In the genomic region with DNA sequence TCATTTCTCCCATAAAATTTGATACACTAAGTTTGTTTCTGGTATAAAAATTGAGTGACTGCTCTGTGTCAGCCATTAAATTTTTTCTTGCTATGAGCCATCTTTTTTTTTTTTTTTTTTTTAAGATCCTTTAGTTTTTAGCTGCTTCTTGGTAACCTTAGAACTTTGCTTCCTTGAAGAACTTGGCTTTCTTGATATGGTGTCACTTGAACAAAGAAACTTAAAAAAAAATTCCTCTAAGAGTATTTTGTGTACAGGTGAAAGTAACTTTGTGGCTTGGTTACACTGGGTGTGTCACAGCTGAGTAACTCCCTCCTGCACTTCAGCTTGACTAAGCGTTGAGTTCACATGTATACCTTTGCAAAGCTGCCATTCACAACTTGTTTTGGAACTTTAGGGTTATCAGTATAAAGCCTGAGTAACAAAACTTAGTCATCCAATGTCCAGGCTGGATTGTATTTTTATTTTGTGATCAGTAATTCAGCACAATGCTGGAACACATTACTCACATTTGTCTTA, we compare ENCODE assay signal across 8 cellular contexts.
DNase-seq lines count a peak whose midpoint lies in the region; ATAC-seq lines count a peak whose summit lies in the region.

No MANE protein-coding gene starts in this region.

- no peaks in the 10 kb centered on the region for H3K27me3 ChIP-seq in rectal smooth muscle tissue (ENCODE audit: control insufficient read depth, insufficient read depth, low read length)

- no peak overlapping the region for H3K9ac ChIP-seq in rectal smooth muscle tissue (ENCODE audit: low read length)

- no peak for DNase-seq in activated CD4-positive, CD25-positive, alpha-beta regulatory T cell (lab: John Stamatoyannopoulos, UW)
- DNase-seq in T-helper 22 cell (ENCODE audit: low read depth) (peak; percentile 50), epithelial cell of prostate (ENCODE audit: low read depth, low spot score) (peak; percentile 96), HK-2 (ENCODE audit: unreplicated experiment) (no peak), NCI-H187 treated with DMSO at 0.1 percent for 48 hours (lab: John Stamatoyannopoulos, UW) (no peak)

- peak overlapping the region; percentile 10 for H3K4me3 ChIP-seq in rectal smooth muscle tissue (ENCODE audit: low read length)

- H3K27ac ChIP-seq in epithelial cell of prostate (peak overlapping the region; percentile 98), rectal smooth muscle tissue (ENCODE audit: low read depth, low read length) (peak overlapping the region; percentile 97)

- ATAC-seq in activated CD4-positive, CD25-positive, alpha-beta regulatory T cell treated with anti-CD3 and anti-CD28 coated beads, Interleukin-2, amount 50 U/mL, for 24 hours: peak; percentile 76
- ATAC-seq in HG02981 (IDR thresholded peaks at IDR 0.05; ENCODE audit: unreplicated experiment): peak; percentile 26

- peaks cover 6% of the 10 kb centered on the region for H3K36me3 ChIP-seq in rectal smooth muscle tissue (ENCODE audit: control insufficient read depth, insufficient read depth, low read length)

- H3K4me1 ChIP-seq in rectal smooth muscle tissue (ENCODE audit: control insufficient read depth, insufficient read depth, low read length): peaks cover 67% of the 10 kb centered on the region

Comparison
In these comparisons a context has a peak if more than half of its experiments do, and no peak if none do; other contexts are left out.
1. DNase-seq: peak in T-helper 22 cell (single experiment) and epithelial cell of prostate (single experiment); none in activated CD4-positive, CD25-positive, alpha-beta regulatory T cell (0 of 4), HK-2 (single experiment) and NCI-H187 treated with DMSO at 0.1 percent for 48 hours (single experiment).